8 cellular contexts compared by ENCODE assay signal in genomic region chr1:93910305-93910704, GRCh38. TPM values are rescaled to one million over a fixed set of nuclear protein-coding genes. Genes with fewer than 3 reads are reported as not detected.
DNase-seq lines count a peak whose midpoint lies in the region; ATAC-seq and TF ChIP-seq lines count a peak whose summit lies in the region.

No MANE protein-coding gene starts in this region.

- H3K27ac Mint-ChIP-seq in activated naive CD8-positive, alpha-beta T cell treated with anti-CD3 and anti-CD28 coated beads for 36 hours, result peak overlapping the region; percentile 79
- peak overlapping the region in 4 of 6 donors; percentile 15 to 97 (median 91) for H3K27ac Mint-ChIP-seq in naive B cell

- no peak for TF ChIP-seq POLR2A in erythroblast (IDR thresholded peaks at IDR 0.05; ENCODE audit: low read length)

- H3K9me3 ChIP-seq in left ventricle myocardium inferior (replicated peaks) (peaks cover 12% of the 10 kb centered on the region), right atrium auricular region (no peaks in the 10 kb centered on the region)

- no peaks in the 10 kb centered on the region for H3K36me3 ChIP-seq in left ventricle myocardium inferior
- H3K36me3 ChIP-seq in right atrium auricular region, result no peaks in the 10 kb centered on the region

- no peaks in the 10 kb centered on the region for H3K27me3 Mint-ChIP-seq in activated naive CD8-positive, alpha-beta T cell treated with anti-CD3 and anti-CD28 coated beads for 36 hours
- H3K27me3 Mint-ChIP-seq in naive B cell, result peaks cover 0 to 30% (median 16%) of the 10 kb centered on the region in 3 donors

- no peak for DNase-seq in left ventricle myocardium inferior
- DNase-seq in right atrium auricular region (ENCODE audit: low spot score), result no peak
- no peak for DNase-seq in activated naive CD8-positive, alpha-beta T cell treated with anti-CD3 and anti-CD28 coated beads for 36 hours
- DNase-seq in naive B cell, result no peak
- no peak for DNase-seq in NCI-H82 (lab: John Stamatoyannopoulos, UW)
- no peak for DNase-seq in hippocampal formation (lab: John Stamatoyannopoulos, UW)
- DNase-seq in erythroblast (lab: John Stamatoyannopoulos, UW), result no peak

- H3K27me3 ChIP-seq in left ventricle myocardium inferior (ENCODE audit: low read depth) (no peaks in the 10 kb centered on the region), right atrium auricular region (no peaks in the 10 kb centered on the region)

- ATAC-seq in naive B cell (ENCODE audit: low read depth in 2 of 2), result no peak
- ATAC-seq in HG03439 (IDR thresholded peaks at IDR 0.05; ENCODE audit: unreplicated experiment), result no peak

- H3K9me3 Mint-ChIP-seq in activated naive CD8-positive, alpha-beta T cell treated with anti-CD3 and anti-CD28 coated beads for 36 hours, result peaks cover 6% of the 10 kb centered on the region
- H3K9me3 Mint-ChIP-seq in naive B cell, result peaks cover 0 to 3% (median 0%) of the 10 kb centered on the region in 7 donors

- H3K4me1 ChIP-seq in left ventricle myocardium inferior (peaks cover 24% of the 10 kb centered on the region), right atrium auricular region (peaks cover 0 to 14% of the 10 kb centered on the region in 2 donors)

- H3K4me3 ChIP-seq in left ventricle myocardium inferior (no peak overlapping the region), right atrium auricular region (no peak overlapping the region)

- H3K4me3 Mint-ChIP-seq in activated naive CD8-positive, alpha-beta T cell treated with anti-CD3 and anti-CD28 coated beads for 36 hours, result peak overlapping the region; percentile 84
- H3K4me3 Mint-ChIP-seq in naive B cell, result peak overlapping the region; percentile 41 to 96 (median 90)

- H3K4me1 Mint-ChIP-seq in activated naive CD8-positive, alpha-beta T cell treated with anti-CD3 and anti-CD28 coated beads for 36 hours, result peaks cover 25% of the 10 kb centered on the region
- peaks cover 15 to 23% (median 16%) of the 10 kb centered on the region in 3 donors for H3K4me1 Mint-ChIP-seq in naive B cell

- TF ChIP-seq CTCF in left ventricle myocardium inferior (IDR thresholded peaks at IDR 0.05; ENCODE audit: borderline replicate concordance) (no peak), right atrium auricular region (IDR thresholded peaks at IDR 0.05) (no peak)

- intact Hi-C loops in left ventricle myocardium inferior (cut with micrococcal nuclease), result no loop called here

- peaks cover 8% of the 10 kb centered on the region for H3K36me3 Mint-ChIP-seq in activated naive CD8-positive, alpha-beta T cell treated with anti-CD3 and anti-CD28 coated beads for 36 hours
- H3K36me3 Mint-ChIP-seq in naive B cell, result no peaks in the 10 kb centered on the region

- H3K27ac ChIP-seq in left ventricle myocardium inferior (replicated peaks) (peak overlapping the region; percentile 92), right atrium auricular region (peak overlapping the region in 1 of 2 donors; percentile 82)

RNA-seq across cellular contexts. Expression of gene GCLM, which starts 1.1 kb away (rescaled TPM):
- total RNA-seq in left ventricle myocardium inferior, result 11.4 TPM
- total RNA-seq in right atrium auricular region, result 1 to 10 TPM; 7.5 to 8.5 TPM
- total RNA-seq in activated naive CD8-positive, alpha-beta T cell treated with anti-CD3 and anti-CD28 coated beads for 36 hours, result 10 to 100 TPM; 16.0 to 17.8 TPM
- 10 to 100 TPM in 2 of 6 donors, 1 to 10 TPM in 4; 5.9 to 13.6 (median 9.7) TPM for polyA plus RNA-seq in naive B cell (ENCODE audit: low read depth in 6 of 6)

RNA-seq across cellular contexts. Expression of gene DNTTIP2, which starts 31.3 kb away (rescaled TPM):
- 40.0 TPM for total RNA-seq in left ventricle myocardium inferior
- 10 to 100 TPM; 19.7 to 24.7 TPM for total RNA-seq in right atrium auricular region
- total RNA-seq in activated naive CD8-positive, alpha-beta T cell treated with anti-CD3 and anti-CD28 coated beads for 36 hours, result 100 to 1,000 TPM; 114 to 117 TPM
- 10 to 100 TPM; 71.1 to 87.9 (median 83.6) TPM for polyA plus RNA-seq in naive B cell (ENCODE audit: low read depth in 6 of 6)
